4 cellular contexts compared by ENCODE assay signal in genomic region chr16:85180047-85180878, GRCh38.
A peak's percentile ranks its signal among the peaks of the same experiment; 100 is the strongest.
TF ChIP-seq lines count a peak whose summit lies in the region.

No MANE protein-coding gene starts in this region.

TF ChIP-seq in SK-N-SH, 30 proteins besides CTCF, POLR2A, EP300 and RAD21:
- TF ChIP-seq GATA2 (CRISPR knock-in tag; IDR thresholded peaks at IDR 0.05) (0 out of 2 replicates have a peak, but pooled peaks have one; percentile 9), CHD2 (IDR thresholded peaks at IDR 0.05; ENCODE audit: low read length, partially characterized antibody) (peak; percentile 27), MAX (IDR thresholded peaks at IDR 0.05; ENCODE audit: low read depth) (no peak), TCF12 (IDR thresholded peaks at IDR 0.05) (no peak)
TF ChIP-seq in SK-N-SH: peak in this region for 2.

TF ChIP-seq in SK-N-SH treated with all-trans-retinoic acid at 6 μM for 48 hours, 23 proteins besides CTCF, POLR2A, EP300 and RAD21:
- TF ChIP-seq CREB5 (CRISPR knock-in tag; IDR thresholded peaks at IDR 0.05; ENCODE audit: low read depth) (no peak), ZNF565 (CRISPR knock-in tag; conservative IDR thresholded peaks at IDR 0.05; ENCODE audit: low read depth) (no peak)

TF ChIP-seq in A549, 52 proteins besides CTCF, POLR2A, EP300 and RAD21 (continued from another document):
- peak; percentile 57 for TF ChIP-seq ZFP36 (IDR thresholded peaks at IDR 0.05; ENCODE audit: borderline replicate concordance, partially characterized antibody)
- TF ChIP-seq HOXA7 (CRISPR knock-in tag; IDR thresholded peaks at IDR 0.05) = no peak
- TF ChIP-seq ZC3H11A (IDR thresholded peaks at IDR 0.05) = no peak
- no peak for TF ChIP-seq ATOH8 (CRISPR knock-in tag; IDR thresholded peaks at IDR 0.05; ENCODE audit: low read depth)

TF ChIP-seq in K562, 482 proteins besides CTCF, POLR2A, EP300 and RAD21 (continued from another document):
- TF ChIP-seq SMARCA5 (IDR thresholded peaks at IDR 0.05) (peak; percentile 67; the same call in 1 of the 2 replicates), ZFP36 (IDR thresholded peaks at IDR 0.05; ENCODE audit: low read depth, low read length, partially characterized antibody) (peak; percentile 87), KDM1A (IDR thresholded peaks at IDR 0.05) (peak in 1 of 2 experiments; percentile 35; a peak in 1 of 4 replicates), BCOR (IDR thresholded peaks at IDR 0.05) (peak; percentile 90), CHD4 (IDR thresholded peaks at IDR 0.05; ENCODE audit: insufficient read depth, insufficient replicate concordance, low read depth, low read length, poor library complexity, severe bottlenecking) (no peak), RAD51 (IDR thresholded peaks at IDR 0.05; ENCODE audit: borderline replicate concordance, low read depth) (no peak), ZNF695 (CRISPR knock-in tag; IDR thresholded peaks at IDR 0.05) (no peak), ZZZ3 (IDR thresholded peaks at IDR 0.05) (no peak), PTBP1 (IDR thresholded peaks at IDR 0.05; ENCODE audit: low read depth, low read length) (0 out of 2 replicates have a peak, but pooled peaks have one; percentile 73), EP400 (IDR thresholded peaks at IDR 0.05) (no peak), RB1 (IDR thresholded peaks at IDR 0.05; ENCODE audit: low read depth) (no peak), RCOR1 (IDR thresholded peaks at IDR 0.05; ENCODE audit: borderline replicate concordance in 1 of 2, low read depth in 2 of 2, low read length in 2 of 2) (peak in 1 of 2 experiments; percentile 49; a peak in 1 of 4 replicates), RHOXF2B (CRISPR knock-in tag; conservative IDR thresholded peaks at IDR 0.05) (no peak), ZNF217 (CRISPR knock-in tag; IDR thresholded peaks at IDR 0.05) (no peak)
